In the genomic region with DNA sequence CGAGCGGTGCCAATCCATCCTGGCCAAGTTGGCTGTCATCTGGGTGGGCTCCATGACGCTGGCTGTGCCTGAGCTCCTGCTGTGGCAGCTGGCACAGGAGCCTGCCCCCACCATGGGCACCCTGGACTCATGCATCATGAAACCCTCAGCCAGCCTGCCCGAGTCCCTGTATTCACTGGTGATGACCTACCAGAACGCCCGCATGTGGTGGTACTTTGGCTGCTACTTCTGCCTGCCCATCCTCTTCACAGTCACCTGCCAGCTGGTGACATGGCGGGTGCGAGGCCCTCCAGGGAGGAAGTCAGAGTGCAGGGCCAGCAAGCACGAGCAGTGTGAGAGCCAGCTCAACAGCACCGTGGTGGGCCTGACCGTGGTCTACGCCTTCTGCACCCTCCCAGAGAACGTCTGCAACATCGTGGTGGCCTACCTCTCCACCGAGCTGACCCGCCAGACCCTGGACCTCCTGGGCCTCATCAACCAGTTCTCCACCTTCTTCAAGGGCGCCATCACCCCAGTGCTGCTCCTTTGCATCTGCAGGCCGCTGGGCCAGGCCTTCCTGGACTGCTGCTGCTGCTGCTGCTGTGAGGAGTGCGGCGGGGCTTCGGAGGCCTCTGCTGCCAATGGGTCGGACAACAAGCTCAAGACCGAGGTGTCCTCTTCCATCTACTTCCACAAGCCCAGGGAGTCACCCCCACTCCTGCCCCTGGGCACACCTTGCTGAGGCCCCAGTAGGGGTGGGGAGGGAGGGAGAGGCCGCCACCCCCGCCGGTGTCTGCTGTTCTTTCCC, we compare ENCODE assay signal across 1 cellular context.
TF ChIP-seq lines count a peak whose summit lies in the region.

No MANE protein-coding gene starts in this region.

TF ChIP-seq in K562, 482 proteins besides CTCF, POLR2A, EP300 and RAD21:
- 0 out of 2 replicates have a peak, but pooled peaks have one; percentile 18 for TF ChIP-seq PHB (CRISPR knock-in tag; IDR thresholded peaks at IDR 0.05)
- TF ChIP-seq RB1 (IDR thresholded peaks at IDR 0.05; ENCODE audit: low read depth) = no peak
- 0 out of 2 replicates have a peak, but pooled peaks have one; percentile 20 for TF ChIP-seq NR2C2 (CRISPR knock-in tag; IDR thresholded peaks at IDR 0.05)
- no peak for TF ChIP-seq NR2C2 (tag; IDR thresholded peaks at IDR 0.05)
